ENCODE assay signal across 13 cellular contexts in the genomic region with DNA sequence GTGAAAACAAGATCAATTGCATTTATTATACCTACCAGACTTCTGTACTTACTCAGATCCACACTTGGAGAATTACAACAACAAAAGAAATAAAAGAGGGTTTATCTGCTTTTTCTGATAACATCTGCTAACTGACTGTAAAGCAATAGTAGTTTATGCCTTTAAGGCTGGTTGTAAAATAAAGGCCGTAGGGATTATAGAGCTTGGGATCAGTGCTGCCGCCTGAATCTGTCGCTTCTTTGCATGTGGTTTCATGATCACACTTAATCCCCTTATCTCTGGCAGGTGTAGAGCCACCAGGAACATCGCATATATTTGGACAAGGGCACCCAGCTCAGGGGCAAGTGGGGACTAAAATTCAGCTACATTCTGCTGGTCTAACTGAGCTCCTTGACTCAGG.
"Had no signal": no experiment of that assay in that cellular context is flagged by ENCODE, and none has a peak within 500 bp of the region (broad histone marks: within the 10 kb centered on the region; RNA-seq: fewer than 3 reads in every experiment).

No MANE protein-coding gene starts in this region.

- H3K4me1 Mint-ChIP-seq: activated CD4-positive, alpha-beta T cell treated with anti-CD3 and anti-CD28 coated beads, Interleukin-2, amount 10 ng/mL, durations not matched to agents 24 days and 14 days; stimulated activated naive CD8-positive, alpha-beta T cell treated with anti-CD3 and anti-CD28 coated beads, Interleukin-15, amount 100 ng/mL, for 72 hours; T-cell had no signal

- H3K36me3 Mint-ChIP-seq: T-cell, WTC11 had no signal

- H3K9me3 ChIP-seq: gastroesophageal sphincter, thoracic aorta had no signal

- H3K27me3 Mint-ChIP-seq: activated CD4-positive, alpha-beta T cell treated with anti-CD3 and anti-CD28 coated beads, Interleukin-2, amount 10 ng/mL, durations not matched to agents 24 days and 14 days; stimulated activated naive CD8-positive, alpha-beta T cell treated with anti-CD3 and anti-CD28 coated beads, Interleukin-15, amount 100 ng/mL, for 72 hours; T-cell had no signal

- ATAC-seq: gastroesophageal sphincter; stimulated activated naive CD8-positive, alpha-beta T cell treated with anti-CD3 and anti-CD28 coated beads, Interleukin-15, amount 100 ng/mL, for 72 hours; T-cell; WTC11 had no signal

- H3K27ac Mint-ChIP-seq: activated CD4-positive, alpha-beta T cell treated with anti-CD3 and anti-CD28 coated beads, Interleukin-2, amount 10 ng/mL, durations not matched to agents 24 days and 14 days; activated naive CD4-positive, alpha-beta T cell treated with anti-CD3 and anti-CD28 coated beads for 36 hours; stimulated activated naive CD8-positive, alpha-beta T cell treated with anti-CD3 and anti-CD28 coated beads, Interleukin-15, amount 100 ng/mL, for 72 hours; T-cell; WTC11 had no signal

- FAIRE-seq: urothelium cell line had no signal

- H3K9me3 Mint-ChIP-seq: activated naive CD4-positive, alpha-beta T cell treated with anti-CD3 and anti-CD28 coated beads for 36 hours; nephron; stimulated activated naive CD8-positive, alpha-beta T cell treated with anti-CD3 and anti-CD28 coated beads, Interleukin-15, amount 100 ng/mL, for 72 hours; T-cell had no signal

- H3K4me3 Mint-ChIP-seq: activated CD4-positive, alpha-beta T cell treated with anti-CD3 and anti-CD28 coated beads, Interleukin-2, amount 10 ng/mL, durations not matched to agents 24 days and 14 days; activated naive CD4-positive, alpha-beta T cell treated with anti-CD3 and anti-CD28 coated beads for 36 hours; nephron; stimulated activated naive CD8-positive, alpha-beta T cell treated with anti-CD3 and anti-CD28 coated beads, Interleukin-15, amount 100 ng/mL, for 72 hours; T-cell; WTC11 had no signal

- H3K4me3 ChIP-seq: gastroesophageal sphincter, lung, thoracic aorta had no signal

- H3K27ac ChIP-seq: gastroesophageal sphincter, thoracic aorta had no signal

- H3K27me3 ChIP-seq: gastroesophageal sphincter had no signal

- DNase-seq: activated CD4-positive, alpha-beta T cell treated with anti-CD3 and anti-CD28 coated beads, Interleukin-2, amount 10 ng/mL, durations not matched to agents 24 days and 14 days; activated naive CD4-positive, alpha-beta T cell treated with anti-CD3 and anti-CD28 coated beads for 36 hours; cortex of kidney; hippocampal formation; stimulated activated CD4-positive, alpha-beta T cell treated with anti-CD3 and anti-CD28 coated beads, Interleukin-4, amount 100 ng/mL, for 1 hour; stimulated activated naive CD8-positive, alpha-beta T cell treated with anti-CD3 and anti-CD28 coated beads, Interleukin-15, amount 100 ng/mL, for 72 hours; T-cell had no signal

- H3K36me3 ChIP-seq: gastroesophageal sphincter, thoracic aorta had no signal
